Comparison of ENCODE assay signal across 8 cellular contexts in the genomic region with DNA sequence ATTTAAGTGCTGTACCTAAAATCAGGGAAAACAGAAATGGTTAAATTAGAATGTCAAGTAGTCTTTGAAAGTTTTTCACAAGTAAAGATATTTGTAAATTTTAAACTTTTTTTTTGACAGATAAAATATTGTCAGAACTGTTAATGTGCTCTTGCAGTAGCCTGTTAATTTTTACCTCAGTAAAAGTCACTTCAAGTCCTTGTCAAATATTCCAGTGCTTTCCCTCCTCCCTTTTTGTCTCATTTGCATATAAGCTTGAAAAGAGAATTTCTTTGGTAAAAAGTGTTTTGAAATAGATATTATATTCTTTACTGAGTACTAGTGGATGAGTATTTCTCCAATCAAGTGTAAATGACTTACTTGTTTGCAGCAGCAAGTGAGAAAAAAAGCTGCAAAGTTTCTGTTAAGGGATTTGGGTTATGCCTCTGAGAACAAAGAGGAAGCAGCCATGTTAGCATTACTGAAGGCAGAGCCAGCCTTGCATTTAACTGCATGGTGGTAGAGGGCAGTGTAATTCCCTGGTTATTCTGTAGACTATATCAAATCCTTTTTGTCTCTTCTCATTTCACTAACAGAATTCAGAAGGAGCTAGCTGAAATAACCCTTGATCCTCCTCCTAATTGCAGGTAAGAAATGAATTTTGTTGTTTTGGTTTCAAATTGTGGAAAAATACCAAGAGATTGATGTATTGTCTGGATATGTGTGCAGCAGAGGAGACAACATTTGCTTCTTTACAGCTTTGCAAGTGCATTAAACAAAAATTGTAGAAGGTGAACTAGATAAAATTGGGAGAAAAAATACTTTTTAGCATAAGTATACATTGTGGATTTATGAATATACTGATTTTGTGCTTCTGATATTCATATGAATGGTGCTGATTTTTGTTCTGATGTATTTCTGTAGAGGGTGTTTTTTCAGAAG. TPM values are rescaled to one million over a fixed set of nuclear protein-coding genes. Genes with fewer than 3 reads are reported as not detected.
A peak's percentile ranks its signal among the peaks of the same experiment; 100 is the strongest.
DNase-seq lines count a peak whose midpoint lies in the region; ATAC-seq, FAIRE-seq and TF ChIP-seq lines count a peak whose summit lies in the region.

No MANE protein-coding gene starts in this region.

- TF ChIP-seq CTCF in KMS-11 (conservative IDR thresholded peaks at IDR 0.05; ENCODE audit: low read depth, low read length) (peak; percentile 34), choroid plexus epithelial cell (conservative IDR thresholded peaks at IDR 0.05; ENCODE audit: low read depth, low read length) (peak; percentile 59)

- H4K20me1 ChIP-seq in KMS-11 (ENCODE audit: insufficient read depth) = no peaks in the 10 kb centered on the region

- H3K27ac ChIP-seq in KMS-11 = peak overlapping the region; percentile 42; the same call in 1 of the 2 replicates
- H3K27ac ChIP-seq in mesodermal cell (ENCODE audit: low read depth, low read length, severe bottlenecking) = peak overlapping the region; percentile 78

- H3K4me1 ChIP-seq in KMS-11 (ENCODE audit: low read depth, poor library complexity, severe bottlenecking) (peaks cover 61% of the 10 kb centered on the region), mesodermal cell (ENCODE audit: control insufficient read depth, insufficient read depth, low read length, poor library complexity, severe bottlenecking) (peaks cover 11% of the 10 kb centered on the region)

- DNase-seq in A172 (ENCODE audit: low spot score) (peak; percentile 65), ELR (ENCODE audit: low read depth) (peak; percentile 70), H4 (ENCODE audit: low spot score) (peak; percentile 74), RCC 7860 (ENCODE audit: low spot score) (peak; percentile 47), choroid plexus epithelial cell (ENCODE audit: low read depth) (peak; percentile 82)

- H3K4me3 ChIP-seq in KMS-11 (IDR thresholded peaks at IDR 0.05; ENCODE audit: insufficient read depth, low read depth, low read length) = peak overlapping the region; percentile 47
- peak overlapping the region; percentile 46 for H3K4me3 ChIP-seq in choroid plexus epithelial cell (ENCODE audit: low read depth, low read length)
- H3K4me3 ChIP-seq in mesodermal cell (ENCODE audit: extremely low read depth, insufficient read depth, low read length, poor library complexity, severe bottlenecking) = peak overlapping the region; percentile 25

- H2AFZ ChIP-seq in KMS-11 (ENCODE audit: low read depth) = no peak overlapping the region

- peaks cover 72% of the 10 kb centered on the region for H3K79me2 ChIP-seq in KMS-11 (ENCODE audit: insufficient read depth, low read depth)

- H3K4me2 ChIP-seq in KMS-11 = peak overlapping the region; percentile 85

- H3K36me3 ChIP-seq in KMS-11 (ENCODE audit: insufficient read depth) (no peaks in the 10 kb centered on the region; the same call in 1 of the 2 replicates), mesodermal cell (ENCODE audit: control insufficient read depth, insufficient read depth, low read length) (peaks cover 3% of the 10 kb centered on the region)

- no peak for ATAC-seq in HG03280 (IDR thresholded peaks at IDR 0.05; ENCODE audit: unreplicated experiment)

- no peaks in the 10 kb centered on the region for H3K27me3 ChIP-seq in KMS-11 (ENCODE audit: insufficient read depth, low read depth)

- FAIRE-seq in RCC 7860 (lab: Jason Lieb, UNC) = peak; percentile 85

- peak overlapping the region; percentile 28; the same call in 1 of the 2 replicates for H3K9ac ChIP-seq in KMS-11

- H3K9me3 ChIP-seq in mesodermal cell (ENCODE audit: control insufficient read depth, low read length) = no peaks in the 10 kb centered on the region

RNA-seq across cellular contexts. Expression of a gene that starts 3.3 kb away (rescaled TPM):
- total RNA-seq in A172 (2014; rRNA removed; shearing (Covaris generic)) = 187 and 214 TPM in 2 replicates
- 136 and 197 TPM in 2 replicates for total RNA-seq in H4 (2014; rRNA removed; shearing (Covaris generic))
- 226 TPM for polyA plus RNA-seq in mesodermal cell (2013, experiment 1 of 2)
- 232 TPM for polyA plus RNA-seq in mesodermal cell (2013, experiment 2 of 2)
